1 cellular context compared by ENCODE assay signal in genomic region chr20:20791664-20792568, GRCh38.
TF ChIP-seq lines count a peak whose summit lies in the region.

No MANE protein-coding gene starts in this region.

TF ChIP-seq in HepG2, 621 proteins besides CTCF, POLR2A, EP300 and RAD21 (continued from another document):
- TF ChIP-seq ZFY (CRISPR knock-in tag; IDR thresholded peaks at IDR 0.05) (no peak), MXD4 (CRISPR knock-in tag; IDR thresholded peaks at IDR 0.05) (no peak), HOXA5 (CRISPR knock-in tag; IDR thresholded peaks at IDR 0.05) (no peak), ZNF773 (CRISPR knock-in tag; IDR thresholded peaks at IDR 0.05; ENCODE audit: borderline replicate concordance) (peak; percentile 49; the same call in 1 of the 2 replicates), ZNF225 (CRISPR knock-in tag; IDR thresholded peaks at IDR 0.05) (0 out of 2 replicates have a peak, but pooled peaks have one; percentile 47), ZNF777 (CRISPR knock-in tag; IDR thresholded peaks at IDR 0.05) (0 out of 2 replicates have a peak, but pooled peaks have one; percentile 26), ONECUT2 (CRISPR knock-in tag; IDR thresholded peaks at IDR 0.05) (no peak), FOSL1 (CRISPR knock-in tag; IDR thresholded peaks at IDR 0.05; ENCODE audit: borderline replicate concordance) (peak; percentile 37; the same call in 1 of the 2 replicates), MEIS1 (CRISPR knock-in tag; IDR thresholded peaks at IDR 0.05; ENCODE audit: borderline replicate concordance) (no peak)
- TF ChIP-seq, protein P1, sequence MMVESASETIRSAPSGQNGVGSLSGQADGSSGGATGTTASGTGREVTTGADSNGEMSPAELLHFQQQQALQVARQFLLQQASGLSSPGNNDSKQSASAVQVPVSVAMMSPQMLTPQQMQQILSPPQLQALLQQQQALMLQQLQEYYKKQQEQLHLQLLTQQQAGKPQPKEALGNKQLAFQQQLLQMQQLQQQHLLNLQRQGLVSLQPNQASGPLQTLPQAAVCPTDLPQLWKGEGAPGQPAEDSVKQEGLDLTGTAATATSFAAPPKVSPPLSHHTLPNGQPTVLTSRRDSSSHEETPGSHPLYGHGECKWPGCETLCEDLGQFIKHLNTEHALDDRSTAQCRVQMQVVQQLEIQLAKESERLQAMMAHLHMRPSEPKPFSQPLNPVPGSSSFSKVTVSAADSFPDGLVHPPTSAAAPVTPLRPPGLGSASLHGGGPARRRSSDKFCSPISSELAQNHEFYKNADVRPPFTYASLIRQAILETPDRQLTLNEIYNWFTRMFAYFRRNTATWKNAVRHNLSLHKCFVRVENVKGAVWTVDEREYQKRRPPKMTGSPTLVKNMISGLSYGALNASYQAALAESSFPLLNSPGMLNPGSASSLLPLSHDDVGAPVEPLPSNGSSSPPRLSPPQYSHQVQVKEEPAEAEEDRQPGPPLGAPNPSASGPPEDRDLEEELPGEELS (CRISPR knock-in tag; IDR thresholded peaks at IDR 0.05): 0 out of 2 replicates have a peak, but pooled peaks have one; percentile 12
